Comparison of ENCODE assay signal across 8 cellular contexts in the genomic region with DNA sequence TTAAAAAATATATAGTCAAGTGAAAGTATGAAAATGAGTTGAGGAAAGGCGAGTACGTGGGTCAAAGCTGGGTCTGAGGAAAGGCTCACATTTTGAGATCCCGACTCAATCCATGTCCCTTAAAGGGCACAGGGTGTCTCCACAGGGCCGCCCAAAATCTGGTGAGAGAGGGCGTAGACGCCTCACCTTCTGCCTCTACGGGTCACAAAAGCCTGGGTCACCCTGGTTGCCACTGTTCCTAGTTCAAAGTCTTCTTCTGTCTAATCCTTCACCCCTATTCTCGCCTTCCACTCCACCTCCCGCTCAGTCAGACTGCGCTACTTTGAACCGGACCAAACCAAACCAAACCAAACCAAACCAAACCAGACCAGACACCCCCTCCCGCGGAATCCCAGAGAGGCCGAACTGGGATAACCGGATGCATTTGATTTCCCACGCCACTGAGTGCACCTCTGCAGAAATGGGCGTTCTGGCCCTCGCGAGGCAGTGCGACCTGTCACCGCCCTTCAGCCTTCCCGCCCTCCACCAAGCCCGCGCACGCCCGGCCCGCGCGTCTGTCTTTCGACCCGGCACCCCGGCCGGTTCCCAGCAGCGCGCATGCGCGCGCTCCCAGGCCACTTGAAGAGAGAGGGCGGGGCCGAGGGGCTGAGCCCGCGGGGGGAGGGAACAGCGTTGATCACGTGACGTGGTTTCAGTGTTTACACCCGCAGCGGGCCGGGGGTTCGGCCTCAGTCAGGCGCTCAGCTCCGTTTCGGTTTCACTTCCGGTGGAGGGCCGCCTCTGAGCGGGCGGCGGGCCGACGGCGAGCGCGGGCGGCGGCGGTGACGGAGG. TPM values are rescaled to one million over a fixed set of nuclear protein-coding genes. Genes with fewer than 3 reads are reported as not detected.
DNase-seq lines count a peak whose midpoint lies in the region; TF ChIP-seq lines count a peak whose summit lies in the region.

Gene FMR1, plus strand, starts transcription at position 728 of the 831 bp plus-strand sequence. CDS start 261 bp downstream, outside the sequence.

- no peaks in the 10 kb centered on the region for H3K36me3 ChIP-seq in HAP-1 (replicated peaks)
- H3K36me3 ChIP-seq in MG63, result peaks cover 3% of the 10 kb centered on the region; the same call in 1 of the 2 replicates
- no peaks in the 10 kb centered on the region for H3K36me3 ChIP-seq in stomach

- no peak for TF ChIP-seq POLR2A in stomach (IDR thresholded peaks at IDR 0.05)

- intact Hi-C loops in stomach (cut with DNase I; ENCODE audit: low total_unique reads), result no loop called here

- WGBS in stomach, 5 donors, result 6 to 57% (median 30%) methylated on average over 11 to 64 of the region's 66 CpGs

- peaks cover 22% of the 10 kb centered on the region for H3K4me1 Mint-ChIP-seq in neural crest cell

- H3K4me3 ChIP-seq in HAP-1 (peak within 1 kb of the TSS; percentile 85), MG63 (peak within 1 kb of the TSS; percentile 70), fibroblast of villous mesenchyme (ENCODE audit: low read depth, low read length) (peak within 1 kb of the TSS; percentile 77), stomach (peak within 1 kb of the TSS; percentile 59 to 68 (median 66))

- H3K9me3 ChIP-seq in HAP-1 (no peaks in the 10 kb centered on the region), MG63 (no peaks in the 10 kb centered on the region), stomach (no peaks in the 10 kb centered on the region)

- peaks cover 3% of the 10 kb centered on the region for H3K9me3 Mint-ChIP-seq in neural crest cell

- H3K36me3 Mint-ChIP-seq in neural crest cell (ENCODE audit: low read depth), result no peaks in the 10 kb centered on the region

- no peak for TF ChIP-seq EP300 in stomach (IDR thresholded peaks at IDR 0.05)

- DNase-seq in G401 (ENCODE audit: low spot score) (peak; percentile 88), HAP-1 (ENCODE audit: low spot score in 2 of 2) (peak; percentile 95 to 97), MG63 (peak; percentile 86), SIG-M5 (lab: John Stamatoyannopoulos, UW) (peak; percentile 50), activated gamma-delta T cell (lab: John Stamatoyannopoulos, UW) (peak; percentile 87), fibroblast of villous mesenchyme (ENCODE audit: low read depth) (peak; percentile 93), neural crest cell (ENCODE audit: low read depth, low spot score) (peak; percentile 74), stomach (peak; percentile 95)

- no peaks in the 10 kb centered on the region for H3K27me3 Mint-ChIP-seq in neural crest cell (ENCODE audit: low read depth)

- H3K4me3 Mint-ChIP-seq in neural crest cell, result peak within 1 kb of the TSS; percentile 96

- TF ChIP-seq CTCF in fibroblast of villous mesenchyme (IDR thresholded peaks at IDR 0.05; ENCODE audit: insufficient read depth, low read depth, low read length) (no peak), neural crest cell (conservative IDR thresholded peaks at IDR 0.05) (no peak), stomach (IDR thresholded peaks at IDR 0.05) (no peak)

- in situ Hi-C loops in G401 (cut with HindIII; ENCODE audit: low sequenced_read_pairs) (no loop called here), HAP-1 (cut with MboI; ENCODE audit: low sequenced_read_pairs) (no loop called here)

- H3K4me1 ChIP-seq in HAP-1 (peaks cover 52% of the 10 kb centered on the region), stomach (peaks cover 0 to 29% (median 10%) of the 10 kb centered on the region in 4 donors)

- H3K27me3 ChIP-seq in HAP-1 (ENCODE audit: low read depth) (no peaks in the 10 kb centered on the region), MG63 (no peaks in the 10 kb centered on the region), stomach (no peaks in the 10 kb centered on the region)

- H3K27ac ChIP-seq in stomach, result peak within 1 kb of the TSS; percentile 87 to 93 (median 93)

- H3K27ac Mint-ChIP-seq in neural crest cell (ENCODE audit: unreplicated experiment), result peak within 1 kb of the TSS; percentile 97

RNA-seq across cellular contexts. Expression of gene FMR1, which starts in this region (rescaled TPM):
- total RNA-seq in G401 (2014; rRNA removed; shearing (Covaris generic)), result 15.6 and 18.4 TPM in 2 replicates
- total RNA-seq in MG63 (2014; rRNA removed; shearing (Covaris generic); ENCODE audit: low replicate concordance), result 20.3 and 42.7 TPM in 2 replicates
- total RNA-seq in fibroblast of villous mesenchyme (27.6 and 28.7 TPM in 2 replicates), neural crest cell (52.2 and 52.5 TPM in 2 replicates), stomach (100 to 1,000 TPM in 1 of 5 donors, 10 to 100 TPM in 4; 18.7 to 175 (median 67.0) TPM)
- 10 to 100 TPM; 11.9 to 15.9 (median 14.9) TPM for polyA plus RNA-seq in stomach

Comparison
In these comparisons a context has a peak if more than half of its experiments do, and no peak if none do; other contexts are left out.
1. Peak in every context shown above with its lines: DNase-seq, H3K4me3 ChIP-seq and H3K27ac ChIP-seq.